Comparison of ENCODE assay signal across 17 cellular contexts in genomic region chr15:43189296-43189695, GRCh38. TPM values are rescaled to one million over a fixed set of nuclear protein-coding genes. Genes with fewer than 3 reads are reported as not detected.
DNase-seq lines count a peak whose midpoint lies in the region; ATAC-seq and TF ChIP-seq lines count a peak whose summit lies in the region.
"Had no signal": no experiment of that assay in that cellular context is flagged by ENCODE, and none has a peak within 500 bp of the region (broad histone marks: within the 10 kb centered on the region; RNA-seq: fewer than 3 reads in every experiment).

No MANE protein-coding gene starts in this region.

- no peaks in the 10 kb centered on the region for H3K27me3 ChIP-seq in CD8-positive, alpha-beta T cell (ENCODE audit: insufficient read depth, low read length)

- H3K4me3 ChIP-seq in CD8-positive, alpha-beta T cell (ENCODE audit: low read depth, low read length), result no peak overlapping the region
- H3K4me3 ChIP-seq: GM23338 had no signal

- POLR2A ChIA-PET in CD8-positive, alpha-beta T cell (lab: Charles Lee), result no interaction called here

- TF ChIP-seq CTCF in CD8-positive, alpha-beta T cell (IDR thresholded peaks at IDR 0.05), result no peak

- peaks cover 34% of the 10 kb centered on the region for H3K4me1 Mint-ChIP-seq in activated naive CD4-positive, alpha-beta T cell treated with anti-CD3 and anti-CD28 coated beads, Interleukin-2, amount 50 U/mL, for 24 hours
- peaks cover 48% of the 10 kb centered on the region for H3K4me1 Mint-ChIP-seq in CD8-positive, alpha-beta T cell (ENCODE audit: low read depth)
- peaks cover 36% of the 10 kb centered on the region for H3K4me1 Mint-ChIP-seq in T-helper 17 cell

- no peak overlapping the region for H3K4me3 Mint-ChIP-seq in activated naive CD4-positive, alpha-beta T cell treated with anti-CD3 and anti-CD28 coated beads, Interleukin-2, amount 50 U/mL, for 24 hours
- H3K4me3 Mint-ChIP-seq in CD8-positive, alpha-beta T cell, result no peak overlapping the region
- H3K4me3 Mint-ChIP-seq in T-helper 17 cell, result peak overlapping the region; percentile 31
- H3K4me3 Mint-ChIP-seq: CD4-positive, alpha-beta memory T cell; GM23338 had no signal

- no peak for DNase-seq in activated naive CD4-positive, alpha-beta T cell treated with anti-CD3 and anti-CD28 coated beads, Interleukin-2, amount 50 U/mL, for 16 hours
- no peak for DNase-seq in CD8-positive, alpha-beta T cell
- no peak for DNase-seq in T-helper 17 cell
- DNase-seq in foreskin melanocyte, result peak; percentile 35
- no peak for DNase-seq in AML-193 (lab: John Stamatoyannopoulos, UW)
- DNase-seq in stimulated activated CD4-positive, alpha-beta T cell treated with anti-CD3 and anti-CD28 coated beads, Interleukin-12 subunit alpha, Interleukin-12 subunit beta, amount 100 ng/mL, for 4 hours, result no peak
- DNase-seq: CD4-positive, alpha-beta memory T cell; DMS79 treated with DMSO at 0.1 percent for 48 hours; NCI-H1105; NCI-H1694; NCI-H2081 treated with DMSO at 0.1 percent for 48 hours; NCI-H446 treated with DMSO at 0.1 percent for 48 hours; NK-92 treated with Interleukin-12 subunit alpha and Interleukin-12 subunit beta, amount 100 ng/mL, for 24 hours; SHP77 had no signal

- ATAC-seq in CD8-positive, alpha-beta T cell, result no peak
- no peak for ATAC-seq in T-helper 17 cell
- ATAC-seq: GM23338, HCT116 had no signal

- H3K27ac Mint-ChIP-seq in activated naive CD4-positive, alpha-beta T cell treated with anti-CD3 and anti-CD28 coated beads, Interleukin-2, amount 50 U/mL, for 24 hours, result peak overlapping the region; percentile 67
- H3K27ac Mint-ChIP-seq in CD8-positive, alpha-beta T cell, result peak overlapping the region; percentile 12
- H3K27ac Mint-ChIP-seq in T-helper 17 cell, result peak overlapping the region; percentile 51
- H3K27ac Mint-ChIP-seq: GM23338 had no signal

- H3K4me1 ChIP-seq in CD8-positive, alpha-beta T cell (ENCODE audit: insufficient read depth, low read length), result peaks cover 18% of the 10 kb centered on the region

- peaks cover 42% of the 10 kb centered on the region for H3K36me3 ChIP-seq in CD8-positive, alpha-beta T cell (ENCODE audit: insufficient read depth, low read length)

- H3K27me3 Mint-ChIP-seq in activated naive CD4-positive, alpha-beta T cell treated with anti-CD3 and anti-CD28 coated beads, Interleukin-2, amount 50 U/mL, for 24 hours, result no peaks in the 10 kb centered on the region
- H3K27me3 Mint-ChIP-seq in CD8-positive, alpha-beta T cell (ENCODE audit: low read depth), result no peaks in the 10 kb centered on the region
- no peaks in the 10 kb centered on the region for H3K27me3 Mint-ChIP-seq in T-helper 17 cell
- H3K27me3 Mint-ChIP-seq: CD4-positive, alpha-beta memory T cell had no signal

- H3K27ac ChIP-seq in CD8-positive, alpha-beta T cell (ENCODE audit: low read depth, low read length), result no peak overlapping the region

- intact Hi-C loops in CD8-positive, alpha-beta T cell (cut with DNase I, micrococcal nuclease), result loop anchor here (5.0 to 10.0 kb wide), 5 partner anchors 264 to 1217 kb away; partner anchors contain the start of genes EHD4 (in 1 of the 2), GANC (in 1 of the 2), PDIA3 (in 1 of the 2) and TMEM87A (in 1 of the 2)

- H3K9me3 Mint-ChIP-seq in activated naive CD4-positive, alpha-beta T cell treated with anti-CD3 and anti-CD28 coated beads, Interleukin-2, amount 50 U/mL, for 24 hours, result no peaks in the 10 kb centered on the region
- no peaks in the 10 kb centered on the region for H3K9me3 Mint-ChIP-seq in CD8-positive, alpha-beta T cell
- H3K9me3 Mint-ChIP-seq: CD4-positive, alpha-beta memory T cell; GM23338 had no signal

- peaks cover 8% of the 10 kb centered on the region for H3K36me3 Mint-ChIP-seq in activated naive CD4-positive, alpha-beta T cell treated with anti-CD3 and anti-CD28 coated beads, Interleukin-2, amount 50 U/mL, for 24 hours
- peaks cover 61% of the 10 kb centered on the region for H3K36me3 Mint-ChIP-seq in CD8-positive, alpha-beta T cell
- peaks cover 7% of the 10 kb centered on the region for H3K36me3 Mint-ChIP-seq in T-helper 17 cell (ENCODE audit: low read depth)

- CTCF ChIA-PET in CD8-positive, alpha-beta T cell (lab: Charles Lee), result interaction anchor here (1.1 kb wide), 1 partner anchor 96 kb away, joined by 4 read pairs; no protein-coding TSS in a partner anchor

- H3K9me3 ChIP-seq in CD8-positive, alpha-beta T cell (ENCODE audit: low read length), result no peaks in the 10 kb centered on the region
- no peaks in the 10 kb centered on the region for H3K9me3 ChIP-seq in T-helper 17 cell (ENCODE audit: control insufficient read depth, low read length, poor library complexity, severe bottlenecking)

RNA-seq across cellular contexts. Expression of gene CCNDBP1, which starts 4.1 kb away (rescaled TPM):
- total RNA-seq in CD8-positive, alpha-beta T cell, result 10 to 100 TPM; 80.3 to 81.1 TPM
- 10 to 100 TPM; 73.5 to 93.6 TPM for total RNA-seq in T-helper 17 cell

RNA-seq across cellular contexts. Expression of gene EPB42, which starts 31.5 kb away (rescaled TPM):
- total RNA-seq in CD8-positive, alpha-beta T cell, result not detected
- total RNA-seq in T-helper 17 cell, result not detected
- total RNA-seq: CD4-positive, alpha-beta memory T cell; GM23338 had no signal

RNA-seq across cellular contexts. Expression of gene TMEM62, which starts 55.9 kb away (rescaled TPM):
- total RNA-seq in CD8-positive, alpha-beta T cell, result 10 to 100 TPM; 23.0 to 25.5 TPM
- total RNA-seq in T-helper 17 cell, result 10 to 100 TPM; 22.9 to 26.7 TPM

Comparison
In these comparisons a context has a peak if more than half of its experiments do, and no peak if none do; other contexts are left out.
1. H3K27ac Mint-ChIP-seq: peak in every context shown above with its lines; median percentile 67 in activated naive CD4-positive, alpha-beta T cell treated with anti-CD3 and anti-CD28 coated beads, Interleukin-2, amount 50 U/mL, for 24 hours; 51 in T-helper 17 cell; 12 in CD8-positive, alpha-beta T cell.